In genomic region chr7:142140560-142140959, GRCh38 we compare ENCODE assay signal across 29 cellular contexts. TPM values are rescaled to one million over a fixed set of nuclear protein-coding genes. Genes with fewer than 3 reads are reported as not detected.
"Had no signal": no experiment of that assay in that cellular context is flagged by ENCODE, and none has a peak within 500 bp of the region (broad histone marks: within the 10 kb centered on the region; RNA-seq: fewer than 3 reads in every experiment).

No MANE protein-coding gene starts in this region.

- H3K27me3 Mint-ChIP-seq: activated T-cell treated with anti-CD3 and anti-CD28 coated beads, Interleukin-2, amount 50 U/mL, for 24 hours had no signal

- H3K27ac ChIP-seq: ascending aorta, breast epithelium, WERI-Rb-1 had no signal

- H3K4me1 Mint-ChIP-seq: activated naive CD4-positive, alpha-beta T cell treated with anti-CD3 and anti-CD28 coated beads, Interleukin-2, amount 50 U/mL, for 24 hours; activated naive CD8-positive, alpha-beta T cell treated with anti-CD3 and anti-CD28 coated beads, Interleukin-2, amount 10 ng/mL, durations not matched to agents 7 days and 5 days had no signal

- H3K36me3 ChIP-seq: ascending aorta, breast epithelium, WERI-Rb-1 had no signal

- DNase-seq: activated CD4-positive, alpha-beta T cell treated with anti-CD3 and anti-CD28 coated beads for 1 hour; activated CD4-positive, alpha-beta T cell treated with anti-CD3 and anti-CD28 coated beads for 48 hours; activated CD4-positive, alpha-beta T cell treated with anti-CD3 and anti-CD28 coated beads, Interleukin-2, amount 50 U/mL, for 48 hours; activated CD4-positive, CD25-positive, alpha-beta regulatory T cell; activated CD8-positive, alpha-beta T cell treated with anti-CD3 and anti-CD28 coated beads, Interleukin-2, amount 10 ng/mL, durations not matched to agents 7 days and 5 days; activated gamma-delta T cell; activated naive CD4-positive, alpha-beta T cell treated with Interleukin-2 at 50 U/mL for 16 hours; activated naive CD8-positive, alpha-beta T cell treated with anti-CD3 and anti-CD28 coated beads, Interleukin-2, amount 10 ng/mL, durations not matched to agents 7 days and 5 days; activated T-cell treated with anti-CD3 and anti-CD28 coated beads, Interleukin-2, amount 50 U/mL, for 24 hours; amygdala; NCI-H1417; NCI-H146; NCI-H187 treated with DMSO at 0.1 percent for 48 hours; NCI-H2081; NCI-H345; OCI-M1; Right ventricle myocardium superior; SW 1271; T1000; WERI-Rb-1 had no signal

- FAIRE-seq: K562 had no signal

- H3K9me3 ChIP-seq: ascending aorta, breast epithelium had no signal

- H3K4me1 ChIP-seq: ascending aorta, breast epithelium had no signal

- H3K27me3 ChIP-seq: ascending aorta, breast epithelium had no signal

- H3K27ac Mint-ChIP-seq: activated CD8-positive, alpha-beta T cell treated with anti-CD3 and anti-CD28 coated beads, Interleukin-2, amount 10 ng/mL, durations not matched to agents 7 days and 5 days; activated naive CD4-positive, alpha-beta T cell treated with anti-CD3 and anti-CD28 coated beads, Interleukin-2, amount 50 U/mL, for 24 hours; activated naive CD8-positive, alpha-beta T cell treated with anti-CD3 and anti-CD28 coated beads, Interleukin-2, amount 10 ng/mL, durations not matched to agents 7 days and 5 days; activated T-cell treated with anti-CD3 and anti-CD28 coated beads, Interleukin-2, amount 50 U/mL, for 24 hours; activated T-helper 2 cell treated with anti-CD3 and anti-CD28 coated beads, Interferon-gamma antibody, Interleukin-2, Interleukin-4, amounts not matched to agents 10 μg/mL and 5 μg/mL and 100 μg/mL, durations not matched to agents 14 hours and 24 hours and 36 hours had no signal

- H3K36me3 Mint-ChIP-seq: activated naive CD4-positive, alpha-beta T cell treated with anti-CD3 and anti-CD28 coated beads, Interleukin-2, amount 50 U/mL, for 24 hours; activated naive CD8-positive, alpha-beta T cell treated with anti-CD3 and anti-CD28 coated beads, Interleukin-2, amount 10 ng/mL, durations not matched to agents 7 days and 5 days had no signal

- H3K9me3 Mint-ChIP-seq: activated naive CD4-positive, alpha-beta T cell treated with anti-CD3 and anti-CD28 coated beads, Interleukin-2, amount 50 U/mL, for 24 hours; activated naive CD8-positive, alpha-beta T cell treated with anti-CD3 and anti-CD28 coated beads, Interleukin-2, amount 10 ng/mL, durations not matched to agents 7 days and 5 days; activated T-cell treated with anti-CD3 and anti-CD28 coated beads, Interleukin-2, amount 50 U/mL, for 24 hours; activated T-helper 2 cell treated with anti-CD3 and anti-CD28 coated beads, Interferon-gamma antibody, Interleukin-2, Interleukin-4, amounts not matched to agents 10 μg/mL and 5 μg/mL and 100 μg/mL, durations not matched to agents 14 hours and 24 hours and 36 hours had no signal

- ATAC-seq: activated CD8-positive, alpha-beta T cell treated with anti-CD3 and anti-CD28 coated beads, Interleukin-2, amount 10 ng/mL, durations not matched to agents 7 days and 5 days; K562 had no signal

- H3K4me3 Mint-ChIP-seq: activated CD8-positive, alpha-beta T cell treated with anti-CD3 and anti-CD28 coated beads, Interleukin-2, amount 10 ng/mL, durations not matched to agents 7 days and 5 days; activated naive CD4-positive, alpha-beta T cell treated with anti-CD3 and anti-CD28 coated beads, Interleukin-2, amount 50 U/mL, for 24 hours; activated naive CD8-positive, alpha-beta T cell treated with anti-CD3 and anti-CD28 coated beads, Interleukin-2, amount 10 ng/mL, durations not matched to agents 7 days and 5 days; activated T-cell treated with anti-CD3 and anti-CD28 coated beads, Interleukin-2, amount 50 U/mL, for 24 hours had no signal

- H3K4me3 ChIP-seq: ascending aorta, breast epithelium, K562 had no signal

RNA-seq across cellular contexts. Expression of gene MGAM2, which starts 29.0 kb away (rescaled TPM):
- total RNA-seq: activated CD8-positive, alpha-beta T cell treated with anti-CD3 and anti-CD28 coated beads, Interleukin-2, amount 10 ng/mL, durations not matched to agents 7 days and 5 days; activated naive CD8-positive, alpha-beta T cell treated with anti-CD3 and anti-CD28 coated beads, Interleukin-2, amount 10 ng/mL, durations not matched to agents 7 days and 5 days; activated T-helper 2 cell treated with anti-CD3 and anti-CD28 coated beads, Interferon-gamma antibody, Interleukin-2, Interleukin-4, amounts not matched to agents 10 μg/mL and 5 μg/mL and 100 μg/mL, durations not matched to agents 14 hours and 24 hours and 36 hours; ascending aorta; K562; M059J; NCI-H460; T-helper 1 cell treated with Interleukin-12 subunit alpha and Interleukin-12 subunit beta and Interleukin-4 antibody, amounts not matched to agents 30 ng/mL and 1 ng/mL, for 36 hours; T-helper 2 cell treated with Interferon-gamma antibody and Interleukin-4, amounts not matched to agents 100 ng/mL and 5 ng/mL, for 36 hours had no signal
